18 cellular contexts compared by ENCODE assay signal in genomic region chr2:172178035-172178434, GRCh38.
DNase-seq lines count a peak whose midpoint lies in the region; ATAC-seq and TF ChIP-seq lines count a peak whose summit lies in the region.
"Had no signal": no experiment of that assay in that cellular context is flagged by ENCODE, and none has a peak within 500 bp of the region (broad histone marks: within the 10 kb centered on the region; RNA-seq: fewer than 3 reads in every experiment).

No MANE protein-coding gene starts in this region.

- H3K36me3 ChIP-seq in RWPE2 (ENCODE audit: low read depth) (no peaks in the 10 kb centered on the region), SJCRH30 (no peaks in the 10 kb centered on the region)
- H3K36me3 ChIP-seq: ovary had no signal

- peak; percentile 7 for DNase-seq in ACHN
- peak; percentile 23 for DNase-seq in HS-27A (ENCODE audit: low read depth)
- no peak for DNase-seq in RWPE2 (ENCODE audit: low spot score)
- peak; percentile 59 for DNase-seq in iris pigment epithelial cell (ENCODE audit: low read depth)
- DNase-seq in epidermal melanocyte (ENCODE audit: insufficient read length, low spot score), result no peak
- no peak for DNase-seq in activated T-cell treated with anti-CD3 and anti-CD28 coated beads, Interleukin-2, amount 50 U/mL, for 48 hours
- DNase-seq in right cardiac atrium, result no peak
- DNase-seq in SJCRH30, result no peak
- DNase-seq: activated CD4-positive, CD25-positive, alpha-beta regulatory T cell; activated CD8-positive, alpha-beta memory T cell treated with anti-CD3 and anti-CD28 coated beads, Interleukin-2, amount 10 ng/mL, durations not matched to agents 7 days and 5 days; activated gamma-delta T cell; islet precursor cell; Karpas-422; NCI-H146; NCI-H510A treated with DMSO at 0.1 percent for 48 hours; ovary; stimulated activated naive CD4-positive, alpha-beta T cell treated with Interleukin-2 at 50 U/mL for 16 hours had no signal

- intact Hi-C loops in right cardiac atrium (cut with DNase I), result no loop called here

- ATAC-seq in RWPE2 (ENCODE audit: low read depth) (peak; percentile 66; the same call in 2 of the 3 replicates), right cardiac atrium (no peak)
- ATAC-seq: activated CD8-positive, alpha-beta memory T cell treated with anti-CD3 and anti-CD28 coated beads, Interleukin-2, amount 10 ng/mL, durations not matched to agents 7 days and 5 days had no signal

- no peak for TF ChIP-seq CTCF in RWPE2 (IDR thresholded peaks at IDR 0.05; ENCODE audit: poor library complexity, severe bottlenecking)

- no peaks in the 10 kb centered on the region for H3K9me3 ChIP-seq in RWPE2 (ENCODE audit: severe bottlenecking)
- H3K9me3 ChIP-seq in right cardiac atrium (ENCODE audit: control insufficient read depth, low read length), result no peaks in the 10 kb centered on the region
- no peaks in the 10 kb centered on the region for H3K9me3 ChIP-seq in SJCRH30 (replicated peaks)
- H3K9me3 ChIP-seq: ovary had no signal

- in situ Hi-C loops in ACHN (cut with HindIII; ENCODE audit: low pct_ligation_motif_present, low pct_unique_long_range_greater_than_20kb, low sequenced_read_pairs), result no loop called here

- 80% methylated on average over 1 of the region's 1 CpG for WGBS in right cardiac atrium

- H3K4me1 ChIP-seq in RWPE2 (ENCODE audit: insufficient read depth, poor library complexity, severe bottlenecking) (peaks cover 21% of the 10 kb centered on the region), right cardiac atrium (ENCODE audit: control insufficient read depth, insufficient read depth, low read length) (no peaks in the 10 kb centered on the region), SJCRH30 (no peaks in the 10 kb centered on the region)

- H3K27me3 ChIP-seq in RWPE2 (ENCODE audit: insufficient read depth, poor library complexity, severe bottlenecking) (no peaks in the 10 kb centered on the region), right cardiac atrium (ENCODE audit: control insufficient read depth, insufficient read depth) (no peaks in the 10 kb centered on the region), SJCRH30 (no peaks in the 10 kb centered on the region)
- H3K27me3 ChIP-seq: ovary had no signal

- H3K27ac ChIP-seq in RWPE2 (ENCODE audit: poor library complexity, severe bottlenecking) (peak overlapping the region; percentile 9), right cardiac atrium (ENCODE audit: low read length) (no peak overlapping the region), SJCRH30 (no peak overlapping the region)
- H3K27ac ChIP-seq: HL-60, ovary had no signal

- H3K4me3 ChIP-seq in RWPE2 (ENCODE audit: severe bottlenecking) (no peak overlapping the region), right cardiac atrium (ENCODE audit: low read length) (no peak overlapping the region), SJCRH30 (no peak overlapping the region)
- H3K4me3 ChIP-seq: ovary had no signal

Comparison
In these comparisons a context has a peak if more than half of its experiments do, and no peak if none do; other contexts are left out.
1. DNase-seq: peak in ACHN (single experiment), HS-27A (single experiment) and iris pigment epithelial cell (single experiment); none in RWPE2 (single experiment), epidermal melanocyte (single experiment), activated T-cell treated with anti-CD3 and anti-CD28 coated beads, Interleukin-2, amount 50 U/mL, for 48 hours (0 of 2), right cardiac atrium (0 of 3) and SJCRH30 (0 of 2).